In the genomic region with DNA sequence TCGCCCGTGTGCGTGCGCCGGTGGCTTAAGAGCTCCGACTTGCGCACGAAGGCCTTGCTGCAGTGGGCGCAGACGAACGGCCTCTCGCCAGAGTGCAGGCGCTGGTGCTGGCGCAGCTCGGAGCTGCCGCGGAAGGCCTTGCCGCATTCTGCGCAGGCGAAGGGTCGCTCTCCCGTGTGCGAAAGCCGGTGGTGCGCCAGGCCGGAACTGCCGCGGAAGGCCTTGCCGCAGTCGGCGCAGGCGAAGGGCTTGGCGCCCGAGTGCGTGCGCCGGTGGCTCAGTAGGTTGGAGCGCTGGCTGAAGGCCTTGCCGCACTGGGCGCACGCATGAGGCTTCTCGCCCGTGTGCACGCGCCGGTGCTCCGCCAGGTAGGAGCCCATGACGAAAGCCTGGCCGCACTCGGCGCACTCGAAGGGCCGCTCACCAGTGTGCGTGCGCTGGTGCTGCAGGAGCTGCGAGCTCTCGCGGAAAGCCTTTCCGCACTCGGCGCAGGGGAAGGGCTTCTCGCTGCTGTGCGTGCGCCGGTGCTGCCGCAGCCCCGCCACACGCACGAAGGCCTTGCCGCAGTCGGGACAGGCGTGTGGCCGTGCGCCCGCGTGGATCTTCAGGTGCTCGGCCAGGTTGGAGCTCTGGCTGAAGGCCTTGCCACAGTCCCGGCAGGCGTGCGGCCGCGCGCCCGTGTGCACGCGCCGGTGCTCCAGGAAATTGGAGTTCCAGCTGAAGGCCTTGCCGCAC, we compare ENCODE assay signal across 1 cellular context.
TF ChIP-seq lines count a peak whose summit lies in the region.

No MANE protein-coding gene starts in this region.

TF ChIP-seq in K562, 482 proteins besides CTCF, POLR2A, EP300 and RAD21:
- TF ChIP-seq ZNF282 (CRISPR knock-in tag; IDR thresholded peaks at IDR 0.05), result no peak
- TF ChIP-seq, protein P1, sequence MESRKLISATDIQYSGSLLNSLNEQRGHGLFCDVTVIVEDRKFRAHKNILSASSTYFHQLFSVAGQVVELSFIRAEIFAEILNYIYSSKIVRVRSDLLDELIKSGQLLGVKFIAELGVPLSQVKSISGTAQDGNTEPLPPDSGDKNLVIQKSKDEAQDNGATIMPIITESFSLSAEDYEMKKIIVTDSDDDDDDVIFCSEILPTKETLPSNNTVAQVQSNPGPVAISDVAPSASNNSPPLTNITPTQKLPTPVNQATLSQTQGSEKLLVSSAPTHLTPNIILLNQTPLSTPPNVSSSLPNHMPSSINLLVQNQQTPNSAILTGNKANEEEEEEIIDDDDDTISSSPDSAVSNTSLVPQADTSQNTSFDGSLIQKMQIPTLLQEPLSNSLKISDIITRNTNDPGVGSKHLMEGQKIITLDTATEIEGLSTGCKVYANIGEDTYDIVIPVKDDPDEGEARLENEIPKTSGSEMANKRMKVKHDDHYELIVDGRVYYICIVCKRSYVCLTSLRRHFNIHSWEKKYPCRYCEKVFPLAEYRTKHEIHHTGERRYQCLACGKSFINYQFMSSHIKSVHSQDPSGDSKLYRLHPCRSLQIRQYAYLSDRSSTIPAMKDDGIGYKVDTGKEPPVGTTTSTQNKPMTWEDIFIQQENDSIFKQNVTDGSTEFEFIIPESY (CRISPR knock-in tag; IDR thresholded peaks at IDR 0.05), result peak; percentile 92
- TF ChIP-seq FIP1L1 (IDR thresholded peaks at IDR 0.05; ENCODE audit: low read depth, low read length, poor library complexity, severe bottlenecking), result peak; percentile 58
- TF ChIP-seq POLR2G (IDR thresholded peaks at IDR 0.05; ENCODE audit: low read depth, low read length), result peak; percentile 72
